In the genomic region with DNA sequence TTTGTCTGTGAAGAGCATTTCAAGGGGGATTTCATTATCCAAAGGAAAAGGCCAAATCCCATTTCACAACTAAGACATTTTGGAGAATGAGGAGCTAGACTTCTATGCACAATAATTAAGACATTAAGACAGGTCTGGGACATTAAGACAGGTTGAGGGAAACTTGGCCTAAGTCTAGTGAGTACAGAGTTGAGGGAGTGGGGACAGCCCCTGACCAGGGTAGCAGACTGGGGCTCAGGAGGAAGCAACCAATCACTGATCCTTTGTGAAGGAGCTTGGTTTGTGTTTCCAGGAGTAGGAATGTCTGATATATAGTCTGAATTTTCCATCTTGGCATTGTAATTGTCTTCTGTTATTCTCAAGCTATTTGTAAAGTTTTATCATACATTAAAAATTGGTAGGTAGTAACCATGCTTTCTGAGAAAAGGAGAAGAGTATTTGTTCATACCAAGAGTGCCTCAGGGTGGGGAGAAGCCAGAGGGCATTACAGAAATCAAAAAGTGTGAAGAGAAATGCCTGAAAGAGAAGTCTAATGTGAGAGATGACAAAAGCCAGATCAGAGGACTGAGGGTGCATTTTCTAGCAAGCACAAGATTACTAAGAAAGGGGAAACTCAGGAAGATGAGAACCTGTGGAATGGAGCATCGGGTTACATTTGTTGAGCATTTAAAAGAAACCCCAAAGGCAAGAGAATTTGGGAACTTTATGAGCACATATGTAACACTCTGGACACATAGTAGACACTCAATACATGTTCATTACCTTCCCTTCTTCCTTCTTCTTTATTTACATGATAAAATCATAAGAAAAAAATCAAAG, we compare ENCODE assay signal across 1 cellular context.
TF ChIP-seq lines count a peak whose summit lies in the region.

No MANE protein-coding gene starts in this region.

TF ChIP-seq in IMR-90, 13 proteins besides CTCF, POLR2A, EP300 and RAD21 (continued from another document):
- TF ChIP-seq, protein P1, sequence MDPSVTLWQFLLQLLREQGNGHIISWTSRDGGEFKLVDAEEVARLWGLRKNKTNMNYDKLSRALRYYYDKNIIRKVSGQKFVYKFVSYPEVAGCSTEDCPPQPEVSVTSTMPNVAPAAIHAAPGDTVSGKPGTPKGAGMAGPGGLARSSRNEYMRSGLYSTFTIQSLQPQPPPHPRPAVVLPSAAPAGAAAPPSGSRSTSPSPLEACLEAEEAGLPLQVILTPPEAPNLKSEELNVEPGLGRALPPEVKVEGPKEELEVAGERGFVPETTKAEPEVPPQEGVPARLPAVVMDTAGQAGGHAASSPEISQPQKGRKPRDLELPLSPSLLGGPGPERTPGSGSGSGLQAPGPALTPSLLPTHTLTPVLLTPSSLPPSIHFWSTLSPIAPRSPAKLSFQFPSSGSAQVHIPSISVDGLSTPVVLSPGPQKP (IDR thresholded peaks at IDR 0.05; ENCODE audit: borderline replicate concordance, low read depth, low read length), result no peak
- no peak for TF ChIP-seq RFX5 (IDR thresholded peaks at IDR 0.05; ENCODE audit: low read depth, low read length)
- TF ChIP-seq MAZ (IDR thresholded peaks at IDR 0.05; ENCODE audit: borderline replicate concordance, low read depth, low read length), result no peak
- TF ChIP-seq, protein P2, sequence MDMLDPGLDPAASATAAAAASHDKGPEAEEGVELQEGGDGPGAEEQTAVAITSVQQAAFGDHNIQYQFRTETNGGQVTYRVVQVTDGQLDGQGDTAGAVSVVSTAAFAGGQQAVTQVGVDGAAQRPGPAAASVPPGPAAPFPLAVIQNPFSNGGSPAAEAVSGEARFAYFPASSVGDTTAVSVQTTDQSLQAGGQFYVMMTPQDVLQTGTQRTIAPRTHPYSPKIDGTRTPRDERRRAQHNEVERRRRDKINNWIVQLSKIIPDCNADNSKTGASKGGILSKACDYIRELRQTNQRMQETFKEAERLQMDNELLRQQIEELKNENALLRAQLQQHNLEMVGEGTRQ (IDR thresholded peaks at IDR 0.05; ENCODE audit: low read depth, low read length), result no peak
- no peak for TF ChIP-seq NFE2L2 (IDR thresholded peaks at IDR 0.05; ENCODE audit: low read depth, low read length)
- no peak for TF ChIP-seq MXI1 (IDR thresholded peaks at IDR 0.05; ENCODE audit: borderline replicate concordance, low read depth, low read length)
- no peak for TF ChIP-seq FOS (IDR thresholded peaks at IDR 0.05; ENCODE audit: low read depth, low read length)
- no peak for TF ChIP-seq SMC3 (IDR thresholded peaks at IDR 0.05; ENCODE audit: low read depth, low read length)
- TF ChIP-seq RCOR1 (IDR thresholded peaks at IDR 0.05; ENCODE audit: insufficient replicate concordance, low read length), result no peak
- TF ChIP-seq CHD1 (IDR thresholded peaks at IDR 0.05; ENCODE audit: low read depth, low read length), result no peak
